ENCODE assay signal across 11 cellular contexts in genomic region chr17:75937652-75938051, GRCh38. TPM values are rescaled to one million over a fixed set of nuclear protein-coding genes. Genes with fewer than 3 reads are reported as not detected.
DNase-seq lines count a peak whose midpoint lies in the region; ATAC-seq, FAIRE-seq and TF ChIP-seq lines count a peak whose summit lies in the region.
"Had no signal": no experiment of that assay in that cellular context is flagged by ENCODE, and none has a peak within 500 bp of the region (broad histone marks: within the 10 kb centered on the region; RNA-seq: fewer than 3 reads in every experiment).

No MANE protein-coding gene starts in this region.

- peak overlapping the region in 2 of 3 experiments; percentile 28 to 61 for H3K4me3 Mint-ChIP-seq in nephron
- H3K4me3 Mint-ChIP-seq: GM23338, H9 had no signal

- no peak overlapping the region for H3K27ac Mint-ChIP-seq in nephron
- H3K27ac Mint-ChIP-seq: GM23338 had no signal

- TF ChIP-seq RAD21 in K562 (CRISPR knock-in tag; conservative IDR thresholded peaks at IDR 0.05 in 1 of 2, IDR thresholded peaks at IDR 0.05 in 1 of 2), result no peak

- H3K9me1 ChIP-seq in K562 (ENCODE audit: control insufficient read depth, insufficient read depth, low read length), result no peaks in the 10 kb centered on the region

- H3K27me3 Mint-ChIP-seq in nephron (ENCODE audit: low read depth), result no peaks in the 10 kb centered on the region

- H3K36me3 ChIP-seq in K562 (ENCODE audit: control insufficient read depth, insufficient read depth, low read length), result no peaks in the 10 kb centered on the region

- H3K36me3 Mint-ChIP-seq in nephron (ENCODE audit: low read depth), result peaks cover 3% of the 10 kb centered on the region

- ATAC-seq in K562 (no peak), GM18861 (IDR thresholded peaks at IDR 0.05; ENCODE audit: unreplicated experiment) (no peak), Right ventricle myocardium inferior (no peak)
- ATAC-seq: GM23338 had no signal

- no peak overlapping the region for H3K27ac ChIP-seq in K562 (ENCODE audit: extremely low read depth, low read depth, low read length)
- H3K27ac ChIP-seq: BLaER1 had no signal

- no peak for TF ChIP-seq CTCF in K562 (IDR thresholded peaks at IDR 0.05 in 2 of 3, conservative IDR thresholded peaks at IDR 0.05 in 1 of 3; ENCODE audit: insufficient read depth in 2 of 3, low read depth in 1 of 3, low read length in 3 of 3)
- no peak for TF ChIP-seq CTCF in nephron (IDR thresholded peaks at IDR 0.05; ENCODE audit: unreplicated experiment in 3 of 3)

- peaks cover 6% of the 10 kb centered on the region; the same call in 1 of the 3 replicates for H3K79me2 ChIP-seq in K562 (ENCODE audit: control insufficient read depth, insufficient read depth, low read length)

- no peak for TF ChIP-seq POLR2A in K562 (conservative IDR thresholded peaks at IDR 0.05)

- in situ Hi-C loops in K562 (cut with MboI), result no loop called here

- no peak overlapping the region for H2AFZ ChIP-seq in K562 (ENCODE audit: low read depth, low read length)
- H2AFZ ChIP-seq: GM23338 had no signal

- H3K27me3 ChIP-seq in K562 (ENCODE audit: control insufficient read depth in 2 of 2, insufficient read depth in 2 of 2, low read length in 2 of 2), result no peaks in the 10 kb centered on the region
- H3K27me3 ChIP-seq: BLaER1 had no signal

- no TSS peak for BruUV-seq in K562 (replicated peaks; lab: Mats Ljungman, UMichigan)

- CTCF ChIA-PET in K562 (lab: Yijun Ruan, JAX; ENCODE audit: low intra/inter-chr PET ratio), result no interaction called here

- intact Hi-C loops in K562 (cut with micrococcal nuclease), result no loop called here
- intact Hi-C loops in Right ventricle myocardium inferior (cut with DNase I), result no loop called here

- DNase-seq in NCI-H2029 (lab: John Stamatoyannopoulos, UW), result peak; percentile 21
- DNase-seq in K562 (ENCODE audit: extremely low read depth in 1 of 4, low spot score in 3 of 4), result no peak
- no peak for DNase-seq in T-helper 2 cell
- no peak for DNase-seq in HT-29 (ENCODE audit: low spot score)
- DNase-seq in Right ventricle myocardium inferior (ENCODE audit: missing footprints), result no peak
- DNase-seq: DMS 273 treated with DMSO at 0.1 percent for 48 hours, H9 had no signal

- peaks cover 8% of the 10 kb centered on the region for H3K4me1 Mint-ChIP-seq in nephron

- no peak for FAIRE-seq in K562 (lab: Jason Lieb, UNC)

- POLR2A ChIA-PET in K562 (lab: Yijun Ruan, JAX), result interaction anchor here (0.6 kb wide), 1 partner anchor 619 kb away, joined by 3 read pairs; no protein-coding TSS in a partner anchor

- peaks cover 0 to 13% of the 10 kb centered on the region in 2 experiments; a peak in 3 of 5 replicates for H3K4me1 ChIP-seq in K562 (replicated peaks in 1 of 2; ENCODE audit: control insufficient read depth in 2 of 2, insufficient read depth in 2 of 2, low read length in 2 of 2)

- no peaks in the 10 kb centered on the region for H3K9me3 ChIP-seq in K562 (replicated peaks; ENCODE audit: control insufficient read depth, insufficient read depth, low read depth, low read length)
- H3K9me3 ChIP-seq: BLaER1 had no signal

- no peak for TF ChIP-seq EP300 in K562 (IDR thresholded peaks at IDR 0.05; ENCODE audit: low read length)

- H3K4me2 ChIP-seq in K562 (ENCODE audit: insufficient read depth, low read length), result no peak overlapping the region
- H3K4me2 ChIP-seq: BLaER1, GM23338 had no signal

- WGBS in K562 (ENCODE audit: insufficient coverage, low coverage, missing lambda C conversion rate), result 71% methylated on average over 13 of the region's 13 CpGs

- no peaks in the 10 kb centered on the region for H3K9me3 Mint-ChIP-seq in nephron
- H3K9me3 Mint-ChIP-seq: GM23338, H9 had no signal

- H4K20me1 ChIP-seq in K562 (replicated peaks; ENCODE audit: control insufficient read depth, insufficient read depth, low read length), result no peaks in the 10 kb centered on the region
- H4K20me1 ChIP-seq: BLaER1 had no signal

- H3K4me3 ChIP-seq in K562, result no peak overlapping the region
- H3K4me3 ChIP-seq: BLaER1, GM23338 had no signal

- H3K9ac ChIP-seq in K562 (ENCODE audit: insufficient read depth in 1 of 2, low read depth in 2 of 2, low read length in 2 of 2), result no peak overlapping the region
- H3K9ac ChIP-seq: BLaER1 had no signal

RNA-seq across cellular contexts. Expression of gene FBF1, which starts 3.2 kb away (rescaled TPM):
- total RNA-seq in K562 (2011; cell fraction: chromatin; rRNA removed; ENCODE audit: low replicate concordance), result 56.4 and 138 TPM in 2 replicates
- 62.1 and 85.9 TPM in 2 replicates for total RNA-seq in K562 (2011; cell fraction: nucleolus; rRNA removed)
- total RNA-seq in K562 (2011; cell fraction: nucleoplasm; rRNA removed), result 55.3 and 58.6 TPM in 2 replicates
- total RNA-seq in K562 (2014; rRNA removed) (14.5 and 14.8 TPM in 2 replicates), K562 (2014; rRNA removed; fragmentation: Illumina TruSeq; extraction: Trizol) (5.2 and 5.4 TPM in 2 replicates), K562 (2015; rRNA removed; fragmentation: Illumina TruSeq; extraction: Trizol) (7.5 and 7.7 TPM in 2 replicates), K562 (2021) (10.6 and 14.7 TPM in 2 replicates), Right ventricle myocardium inferior (3.5 TPM)
- polyA plus RNA-seq in K562 (2011; rRNA removed) (10.2 and 11.1 TPM in 2 replicates), K562 (2014; fragmentation: Illumina TruSeq; extraction: Trizol) (5.3 and 5.6 TPM in 2 replicates), K562 (2014; fragmentation: Nextera tagmentation; extraction: Ambion mirVana) (under 1 TPM; 0.46 to 0.55 TPM), K562 (2014; rRNA removed) (11.9 and 14.9 TPM in 2 replicates)
- 5.8 and 10.5 TPM in 2 replicates for polyA plus RNA-seq in K562 (2011; cell fraction: cytosol; rRNA removed)
- polyA plus RNA-seq in K562 (2011; cell fraction: nucleus; rRNA removed), result 54.5 and 90.0 TPM in 2 replicates
- polyA plus RNA-seq in K562 (2012), result 9.0 and 13.6 TPM in 2 replicates
- 13.1 and 15.0 TPM in 2 replicates for polyA minus RNA-seq in K562 (2011; rRNA and poly(A)+ RNA removed)
- polyA minus RNA-seq in K562 (2011; cell fraction: cytosol; rRNA and poly(A)+ RNA removed), result 6.8 and 10.3 TPM in 2 replicates
- polyA minus RNA-seq in K562 (2011; cell fraction: nucleus; rRNA and poly(A)+ RNA removed), result 27.5 and 29.6 TPM in 2 replicates
- 7.4 and 13.1 TPM in 2 replicates for total RNA-seq in HT-29 (2014; rRNA removed; shearing (Covaris generic))

RNA-seq across cellular contexts. Expression of gene MRPL38, which starts 33.0 kb away (rescaled TPM):
- 88.0 and 309 TPM in 2 replicates for total RNA-seq in K562 (2011; cell fraction: chromatin; rRNA removed; ENCODE audit: low replicate concordance)
- total RNA-seq in K562 (2011; cell fraction: nucleolus; rRNA removed), result 283 and 294 TPM in 2 replicates
- 137 and 171 TPM in 2 replicates for total RNA-seq in K562 (2011; cell fraction: nucleoplasm; rRNA removed)
- total RNA-seq in K562 (2014; rRNA removed) (48.5 and 75.0 TPM in 2 replicates), K562 (2014; rRNA removed; fragmentation: Illumina TruSeq; extraction: Trizol) (27.8 and 35.4 TPM in 2 replicates), K562 (2015; rRNA removed; fragmentation: Illumina TruSeq; extraction: Trizol) (72.6 and 73.6 TPM in 2 replicates), K562 (2021) (154 and 155 TPM in 2 replicates), Right ventricle myocardium inferior (115 TPM)
- polyA plus RNA-seq in K562 (2011; rRNA removed) (43.6 and 104 TPM in 2 replicates), K562 (2014; fragmentation: Illumina TruSeq; extraction: Trizol) (63.6 and 69.3 TPM in 2 replicates), K562 (2014; fragmentation: Nextera tagmentation; extraction: Ambion mirVana) (10 to 100 TPM in 1 of 2 experiments, 1 to 10 TPM in 1; 4.5 to 13.6 TPM), K562 (2014; rRNA removed) (74.0 and 77.0 TPM in 2 replicates)
- polyA plus RNA-seq in K562 (2011; cell fraction: cytosol; rRNA removed), result 59.5 and 89.1 TPM in 2 replicates
- 334 and 446 TPM in 2 replicates for polyA plus RNA-seq in K562 (2011; cell fraction: nucleus; rRNA removed)
- polyA plus RNA-seq in K562 (2012), result 66.7 and 93.4 TPM in 2 replicates
- polyA minus RNA-seq in K562 (2011; rRNA and poly(A)+ RNA removed), result 14.0 and 20.7 TPM in 2 replicates
- 44.3 and 58.0 TPM in 2 replicates for polyA minus RNA-seq in K562 (2011; cell fraction: cytosol; rRNA and poly(A)+ RNA removed)
- 68.3 and 81.8 TPM in 2 replicates for polyA minus RNA-seq in K562 (2011; cell fraction: nucleus; rRNA and poly(A)+ RNA removed)
- 85.7 and 92.3 TPM in 2 replicates for total RNA-seq in HT-29 (2014; rRNA removed; shearing (Covaris generic))

RNA-seq across cellular contexts. Expression of gene TRIM65, which starts 40.9 kb away (rescaled TPM):
- total RNA-seq in K562 (2011; cell fraction: chromatin; rRNA removed; ENCODE audit: low replicate concordance), result 19.3 and 28.3 TPM in 2 replicates
- total RNA-seq in K562 (2011; cell fraction: nucleolus; rRNA removed), result 19.3 and 26.6 TPM in 2 replicates
- 25.9 and 39.3 TPM in 2 replicates for total RNA-seq in K562 (2011; cell fraction: nucleoplasm; rRNA removed)
- total RNA-seq in K562 (2014; rRNA removed) (34.3 and 47.5 TPM in 2 replicates), K562 (2014; rRNA removed; fragmentation: Illumina TruSeq; extraction: Trizol) (16.2 and 20.0 TPM in 2 replicates), K562 (2015; rRNA removed; fragmentation: Illumina TruSeq; extraction: Trizol) (26.6 and 28.2 TPM in 2 replicates), K562 (2021) (45.5 and 45.7 TPM in 2 replicates), Right ventricle myocardium inferior (11.3 TPM)
- polyA plus RNA-seq in K562 (2011; rRNA removed) (19.5 and 22.1 TPM in 2 replicates), K562 (2014; fragmentation: Illumina TruSeq; extraction: Trizol) (22.9 and 26.1 TPM in 2 replicates), K562 (2014; fragmentation: Nextera tagmentation; extraction: Ambion mirVana) (1 to 10 TPM; 2.8 to 5.8 TPM), K562 (2014; rRNA removed) (33.7 and 34.1 TPM in 2 replicates)
- 25.9 and 37.2 TPM in 2 replicates for polyA plus RNA-seq in K562 (2011; cell fraction: cytosol; rRNA removed)
- polyA plus RNA-seq in K562 (2011; cell fraction: nucleus; rRNA removed), result 20.7 and 27.8 TPM in 2 replicates
- polyA plus RNA-seq in K562 (2012), result 26.3 and 33.8 TPM in 2 replicates
- polyA minus RNA-seq in K562 (2011; rRNA and poly(A)+ RNA removed), result 6.3 and 7.0 TPM in 2 replicates
- 14.6 and 24.0 TPM in 2 replicates for polyA minus RNA-seq in K562 (2011; cell fraction: cytosol; rRNA and poly(A)+ RNA removed)
- 6.7 and 8.7 TPM in 2 replicates for polyA minus RNA-seq in K562 (2011; cell fraction: nucleus; rRNA and poly(A)+ RNA removed)
- total RNA-seq in HT-29 (2014; rRNA removed; shearing (Covaris generic)), result 20.2 and 29.2 TPM in 2 replicates

RNA-seq across cellular contexts. Expression of gene ACOX1, which starts 41.3 kb away (rescaled TPM):
- 83.3 and 88.8 TPM in 2 replicates for total RNA-seq in K562 (2011; cell fraction: chromatin; rRNA removed; ENCODE audit: low replicate concordance)
- 53.9 and 55.9 TPM in 2 replicates for total RNA-seq in K562 (2011; cell fraction: nucleolus; rRNA removed)
- total RNA-seq in K562 (2011; cell fraction: nucleoplasm; rRNA removed), result 61.1 and 71.0 TPM in 2 replicates
- total RNA-seq in K562 (2014; rRNA removed) (9.0 and 14.4 TPM in 2 replicates), K562 (2014; rRNA removed; fragmentation: Illumina TruSeq; extraction: Trizol) (16.5 and 17.9 TPM in 2 replicates), K562 (2015; rRNA removed; fragmentation: Illumina TruSeq; extraction: Trizol) (16.2 and 18.3 TPM in 2 replicates), K562 (2021) (23.7 and 24.1 TPM in 2 replicates), Right ventricle myocardium inferior (80.9 TPM)
- polyA plus RNA-seq in K562 (2011; rRNA removed) (20.6 and 25.6 TPM in 2 replicates), K562 (2014; fragmentation: Illumina TruSeq; extraction: Trizol) (13.3 and 14.5 TPM in 2 replicates), K562 (2014; fragmentation: Nextera tagmentation; extraction: Ambion mirVana) (1 to 10 TPM; 8.6 to 9.5 TPM), K562 (2014; rRNA removed) (7.8 and 8.3 TPM in 2 replicates)
- polyA plus RNA-seq in K562 (2011; cell fraction: cytosol; rRNA removed), result 15.4 and 19.4 TPM in 2 replicates
- polyA plus RNA-seq in K562 (2011; cell fraction: nucleus; rRNA removed), result 22.3 and 26.0 TPM in 2 replicates
- 12.9 and 17.2 TPM in 2 replicates for polyA plus RNA-seq in K562 (2012)
- 80.6 and 97.7 TPM in 2 replicates for polyA minus RNA-seq in K562 (2011; rRNA and poly(A)+ RNA removed)
- polyA minus RNA-seq in K562 (2011; cell fraction: cytosol; rRNA and poly(A)+ RNA removed), result 52.9 and 57.5 TPM in 2 replicates
- polyA minus RNA-seq in K562 (2011; cell fraction: nucleus; rRNA and poly(A)+ RNA removed), result 17.2 and 43.8 TPM in 2 replicates
- 32.1 and 46.5 TPM in 2 replicates for total RNA-seq in HT-29 (2014; rRNA removed; shearing (Covaris generic))

RNA-seq across cellular contexts. Expression of gene TEN1, which starts 41.4 kb away (rescaled TPM):
- total RNA-seq in K562 (2011; cell fraction: chromatin; rRNA removed; ENCODE audit: low replicate concordance), result 8.4 and 19.9 TPM in 2 replicates
- total RNA-seq in K562 (2011; cell fraction: nucleolus; rRNA removed), result 2.0 and 4.2 TPM in 2 replicates
- 2.9 and 3.3 TPM in 2 replicates for total RNA-seq in K562 (2011; cell fraction: nucleoplasm; rRNA removed)
- total RNA-seq in K562 (2014; rRNA removed) (21.7 and 22.9 TPM in 2 replicates), K562 (2014; rRNA removed; fragmentation: Illumina TruSeq; extraction: Trizol) (3.3 and 4.5 TPM in 2 replicates), K562 (2015; rRNA removed; fragmentation: Illumina TruSeq; extraction: Trizol) (11.9 and 12.2 TPM in 2 replicates), K562 (2021) (14.2 and 14.6 TPM in 2 replicates), Right ventricle myocardium inferior (9.4 TPM)
- polyA plus RNA-seq in K562 (2011; rRNA removed) (10.1 and 13.0 TPM in 2 replicates), K562 (2014; fragmentation: Illumina TruSeq; extraction: Trizol) (8.8 and 16.2 TPM in 2 replicates), K562 (2014; fragmentation: Nextera tagmentation; extraction: Ambion mirVana) (1 to 10 TPM; 1.3 to 3.3 TPM), K562 (2014; rRNA removed) (20.4 and 25.7 TPM in 2 replicates)
- polyA plus RNA-seq in K562 (2011; cell fraction: cytosol; rRNA removed), result 16.6 and 20.7 TPM in 2 replicates
- 29.4 and 38.1 TPM in 2 replicates for polyA plus RNA-seq in K562 (2011; cell fraction: nucleus; rRNA removed)
- 13.0 and 23.5 TPM in 2 replicates for polyA plus RNA-seq in K562 (2012)
- 4.4 and 9.0 TPM in 2 replicates for polyA minus RNA-seq in K562 (2011; rRNA and poly(A)+ RNA removed)
- polyA minus RNA-seq in K562 (2011; cell fraction: cytosol; rRNA and poly(A)+ RNA removed), result 2.0 and 3.3 TPM in 2 replicates
- polyA minus RNA-seq in K562 (2011; cell fraction: nucleus; rRNA and poly(A)+ RNA removed), result 1.2 and 4.7 TPM in 2 replicates
- total RNA-seq in HT-29 (2014; rRNA removed; shearing (Covaris generic)), result 48.6 and 56.2 TPM in 2 replicates
